Comparison of ENCODE assay signal across 25 cellular contexts in the genomic region with DNA sequence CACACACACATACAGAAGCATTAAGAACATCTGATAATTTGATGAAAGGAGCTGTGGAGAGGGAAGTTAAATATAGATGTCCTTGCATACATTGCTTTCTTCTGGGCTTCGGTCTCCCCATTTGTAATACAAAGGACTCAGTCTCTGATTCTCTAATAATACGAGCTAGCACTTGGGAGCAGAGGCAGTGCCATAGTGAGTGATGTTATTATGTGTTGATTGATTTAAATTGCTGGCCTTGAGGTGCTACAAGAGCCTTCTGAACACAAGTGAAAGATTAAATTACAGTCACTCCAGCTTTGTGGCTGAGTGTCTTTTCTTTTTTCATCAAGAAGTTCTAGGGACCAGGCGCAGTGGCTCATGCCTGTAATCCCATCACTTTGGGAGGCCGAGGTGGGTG.
"Had no signal": no experiment of that assay in that cellular context is flagged by ENCODE, and none has a peak within 500 bp of the region (broad histone marks: within the 10 kb centered on the region; RNA-seq: fewer than 3 reads in every experiment).

No MANE protein-coding gene starts in this region.

- DNase-seq: dermis blood vessel endothelial cell; effector memory CD4-positive, alpha-beta T cell; esophagus squamous epithelium; gastrocnemius medialis; head of caudate nucleus; kidney; left lung; mesenchymal stem cell; mucosa of descending colon; naive B cell; stimulated activated CD4-positive, alpha-beta T cell treated with anti-CD3 and anti-CD28 coated beads, Interleukin-12 subunit alpha, Interleukin-12 subunit beta, amount 100 ng/mL, for 4 hours; stimulated activated CD4-positive, alpha-beta T cell treated with anti-CD3 and anti-CD28 coated beads, Interleukin-1b, Interleukin-23, amount 100 ng/mL, for 48 hours; stimulated activated CD4-positive, alpha-beta T cell treated with anti-CD3 and anti-CD28 coated beads, Interleukin-4, amount 100 ng/mL, for 1 hour; stimulated activated CD8-positive, alpha-beta memory T cell treated with anti-CD3 and anti-CD28 coated beads, Interleukin-4, amount 100 ng/mL, for 48 hours; stimulated activated naive CD4-positive, alpha-beta T cell; stimulated activated naive CD8-positive, alpha-beta T cell treated with anti-CD3 and anti-CD28 coated beads, Interleukin-15, amount 100 ng/mL, for 72 hours; transverse colon; upper lobe of right lung; uterus had no signal

- H3K36me3 ChIP-seq: esophagus squamous epithelium, gastrocnemius medialis, left lung, neural progenitor cell, right atrium auricular region, suprapubic skin, transverse colon, upper lobe of right lung, uterus had no signal

- H3K27ac ChIP-seq: coronary artery, esophagus squamous epithelium, gastrocnemius medialis, left lung, neural progenitor cell, parathyroid adenoma, right atrium auricular region, suprapubic skin, transverse colon, upper lobe of right lung, uterus had no signal

- H3K27me3 ChIP-seq: neural progenitor cell, right atrium auricular region, transverse colon, uterus had no signal

- H3K4me3 ChIP-seq: coronary artery, esophagus squamous epithelium, gastrocnemius medialis, left lung, mucosa of descending colon, neural progenitor cell, right atrium auricular region, smooth muscle cell, suprapubic skin, transverse colon, upper lobe of right lung, uterus had no signal

- H3K9me3 ChIP-seq: esophagus squamous epithelium, gastrocnemius medialis, mucosa of descending colon, suprapubic skin, transverse colon, upper lobe of right lung, uterus had no signal

- H3K4me1 ChIP-seq: esophagus squamous epithelium, gastrocnemius medialis, left lung, neural progenitor cell, parathyroid adenoma, right atrium auricular region, suprapubic skin, transverse colon, upper lobe of right lung, uterus had no signal
